29 cellular contexts compared by ENCODE assay signal in the genomic region with DNA sequence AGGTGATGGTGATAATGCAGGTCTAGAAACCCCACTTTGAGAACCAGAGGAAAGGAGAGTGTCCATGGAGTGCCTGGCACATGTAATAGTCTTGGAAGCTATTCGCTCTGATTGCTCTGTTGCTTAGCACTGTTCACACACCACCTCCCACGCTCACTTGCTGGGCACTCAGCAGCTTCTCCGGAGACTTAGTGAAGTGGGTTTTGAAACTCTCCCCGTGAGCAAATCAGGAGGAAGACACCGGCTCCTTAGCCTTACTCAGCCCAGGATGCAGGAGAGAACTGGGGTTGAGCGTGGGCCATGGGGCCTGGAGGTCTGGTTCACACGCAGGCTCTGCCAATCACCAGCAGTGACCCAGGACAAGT. TPM values are rescaled to one million over a fixed set of nuclear protein-coding genes. Genes with fewer than 3 reads are reported as not detected.
DNase-seq lines count a peak whose midpoint lies in the region; ATAC-seq and TF ChIP-seq lines count a peak whose summit lies in the region.
"Had no signal": no experiment of that assay in that cellular context is flagged by ENCODE, and none has a peak within 500 bp of the region (broad histone marks: within the 10 kb centered on the region; RNA-seq: fewer than 3 reads in every experiment).

No MANE protein-coding gene starts in this region.

- TF ChIP-seq CTCF in left ventricle myocardium inferior (IDR thresholded peaks at IDR 0.05; ENCODE audit: borderline replicate concordance): no peak
- TF ChIP-seq CTCF in OCI-LY1 (IDR thresholded peaks at IDR 0.05; ENCODE audit: low read length): no peak
- no peak for TF ChIP-seq CTCF in kidney epithelial cell (IDR thresholded peaks at IDR 0.05; ENCODE audit: insufficient read depth, low read length, poor library complexity, severe bottlenecking)

- peaks cover 6% of the 10 kb centered on the region for H3K27me3 ChIP-seq in left ventricle myocardium inferior (ENCODE audit: low read depth)
- H3K27me3 ChIP-seq in OCI-LY1 (ENCODE audit: insufficient read depth, low read length): no peaks in the 10 kb centered on the region
- no peaks in the 10 kb centered on the region for H3K27me3 ChIP-seq in kidney epithelial cell (ENCODE audit: control insufficient read depth, insufficient read depth, low read length)
- H3K27me3 ChIP-seq: adrenal gland, BE2C, SJCRH30, vagina had no signal

- no peak for DNase-seq in Right ventricle myocardium inferior (ENCODE audit: missing footprints)
- DNase-seq in left ventricle myocardium inferior: no peak
- DNase-seq in kidney epithelial cell (ENCODE audit: low read depth): peak; percentile 25
- DNase-seq in T-helper 2 cell: no peak
- no peak for DNase-seq in occipital lobe (lab: John Stamatoyannopoulos, UW)
- DNase-seq: 8988T; activated CD4-positive, alpha-beta memory T cell treated with anti-CD3 and anti-CD28 coated beads for 36 hours; activated gamma-delta T cell treated with Interleukin-2 at 50 U/mL for 16 hours; activated T-cell treated with anti-CD3 and anti-CD28 coated beads for 4 hours; Calu3; gastrocnemius medialis; HFFc6; mesenchymal stem cell; naive thymus-derived CD4-positive, alpha-beta T cell; NCI-H2171; NCI-H524 treated with DMSO at 0.1 percent for 48 hours; psoas muscle; SJCRH30; spleen; stimulated activated CD4-positive, alpha-beta T cell treated with anti-CD3 and anti-CD28 coated beads, Interleukin-4, amount 100 ng/mL, for 4 hours had no signal

- H3K4me1 ChIP-seq in left ventricle myocardium inferior (peaks cover 19% of the 10 kb centered on the region), OCI-LY1 (ENCODE audit: insufficient read depth, low read length, severe bottlenecking) (peaks cover 71% of the 10 kb centered on the region)
- H3K4me1 ChIP-seq: adrenal gland, gastrocnemius medialis, psoas muscle, spleen had no signal

- H3K9me2 ChIP-seq in OCI-LY1 (ENCODE audit: low read depth, low read length): no peaks in the 10 kb centered on the region

- no peak overlapping the region for H3K4me3 ChIP-seq in left ventricle myocardium inferior
- no peak overlapping the region for H3K4me3 ChIP-seq in OCI-LY1 (ENCODE audit: low read depth, low read length, poor library complexity, severe bottlenecking)
- H3K4me3 ChIP-seq in kidney epithelial cell (ENCODE audit: low read depth, low read length): no peak overlapping the region
- H3K4me3 ChIP-seq: adrenal gland, gastrocnemius medialis, psoas muscle, SJCRH30, spleen, vagina had no signal

- no peak overlapping the region for H3K27ac ChIP-seq in left ventricle myocardium inferior (replicated peaks)
- H3K27ac ChIP-seq in OCI-LY1 (ENCODE audit: low read depth, low read length, poor library complexity, severe bottlenecking): peak overlapping the region; percentile 63
- H3K27ac ChIP-seq: adrenal gland, epithelial cell of prostate, gastrocnemius medialis, psoas muscle, SJCRH30, spleen, vagina had no signal

- H3K9ac ChIP-seq in OCI-LY1 (ENCODE audit: low read length): no peak overlapping the region; the same call in 1 of the 2 replicates

- H4K20me1 ChIP-seq in OCI-LY1 (ENCODE audit: insufficient read depth, low read length): no peaks in the 10 kb centered on the region

- ATAC-seq in Right ventricle myocardium inferior (peak; percentile 3), HG02588 (IDR thresholded peaks at IDR 0.05; ENCODE audit: unreplicated experiment) (no peak)
- peak; percentile 14 for ATAC-seq in stimulated activated memory B cell treated with anti-CD40 and anti-IgM and Interleukin-4, amounts not matched to agents 10 μg/mL and 1 μg/mL and 100 μg/mL, for 72 hours
- ATAC-seq: gastrocnemius medialis; naive thymus-derived CD4-positive, alpha-beta T cell; psoas muscle had no signal

- H3K4me3 Mint-ChIP-seq in stimulated activated memory B cell treated with anti-CD40 and anti-IgM and Interleukin-4, amounts not matched to agents 10 μg/mL and 1 μg/mL and 100 μg/mL, for 72 hours: no peak overlapping the region
- H3K4me3 Mint-ChIP-seq: activated CD4-positive, alpha-beta memory T cell treated with anti-CD3 and anti-CD28 coated beads for 36 hours; HFFc6; naive thymus-derived CD4-positive, alpha-beta T cell had no signal

- H3F3A ChIP-seq in OCI-LY1 (ENCODE audit: insufficient read depth, low read length): no peaks in the 10 kb centered on the region

- no peak overlapping the region for H2AFZ ChIP-seq in OCI-LY1 (ENCODE audit: low read length)

- intact Hi-C loops in Right ventricle myocardium inferior (cut with DNase I) (no loop called here), left ventricle myocardium inferior (cut with micrococcal nuclease) (no loop called here)

- H3K9me3 Mint-ChIP-seq in stimulated activated memory B cell treated with anti-CD40 and anti-IgM and Interleukin-4, amounts not matched to agents 10 μg/mL and 1 μg/mL and 100 μg/mL, for 72 hours: peaks cover 14% of the 10 kb centered on the region
- H3K9me3 Mint-ChIP-seq: activated CD4-positive, alpha-beta memory T cell treated with anti-CD3 and anti-CD28 coated beads for 36 hours; HFFc6 had no signal

- H3K4me1 Mint-ChIP-seq in stimulated activated memory B cell treated with anti-CD40 and anti-IgM and Interleukin-4, amounts not matched to agents 10 μg/mL and 1 μg/mL and 100 μg/mL, for 72 hours: no peaks in the 10 kb centered on the region
- H3K4me1 Mint-ChIP-seq: naive thymus-derived CD4-positive, alpha-beta T cell had no signal

- no peaks in the 10 kb centered on the region for H3K9me3 ChIP-seq in left ventricle myocardium inferior (replicated peaks)
- H3K9me3 ChIP-seq in OCI-LY1 (ENCODE audit: low read length): peaks cover 5% of the 10 kb centered on the region; the same call in 1 of the 2 replicates
- H3K9me3 ChIP-seq: adrenal gland, gastrocnemius medialis, psoas muscle, vagina had no signal

- peaks cover 100% of the 10 kb centered on the region for H3K79me2 ChIP-seq in OCI-LY1 (ENCODE audit: insufficient read depth, low read length)

- H3K27me3 Mint-ChIP-seq in stimulated activated memory B cell treated with anti-CD40 and anti-IgM and Interleukin-4, amounts not matched to agents 10 μg/mL and 1 μg/mL and 100 μg/mL, for 72 hours: peaks cover 24% of the 10 kb centered on the region

- H3K36me3 ChIP-seq in left ventricle myocardium inferior (no peaks in the 10 kb centered on the region), OCI-LY1 (ENCODE audit: insufficient read depth, low read length) (peaks cover 93% of the 10 kb centered on the region), kidney epithelial cell (ENCODE audit: control insufficient read depth, insufficient read depth, low read length) (no peaks in the 10 kb centered on the region)
- H3K36me3 ChIP-seq: adrenal gland, BE2C, gastrocnemius medialis, SJCRH30, spleen, vagina had no signal

- no peak overlapping the region for H3K27ac Mint-ChIP-seq in stimulated activated memory B cell treated with anti-CD40 and anti-IgM and Interleukin-4, amounts not matched to agents 10 μg/mL and 1 μg/mL and 100 μg/mL, for 72 hours
- H3K27ac Mint-ChIP-seq: activated CD4-positive, alpha-beta memory T cell treated with anti-CD3 and anti-CD28 coated beads for 36 hours; HFFc6; naive thymus-derived CD4-positive, alpha-beta T cell had no signal

- H3K36me3 Mint-ChIP-seq in stimulated activated memory B cell treated with anti-CD40 and anti-IgM and Interleukin-4, amounts not matched to agents 10 μg/mL and 1 μg/mL and 100 μg/mL, for 72 hours: no peaks in the 10 kb centered on the region
- H3K36me3 Mint-ChIP-seq: activated CD4-positive, alpha-beta memory T cell treated with anti-CD3 and anti-CD28 coated beads for 36 hours had no signal

- peak overlapping the region; percentile 24; the same call in 1 of the 2 replicates for H3K4me2 ChIP-seq in OCI-LY1 (ENCODE audit: low read length)

RNA-seq across cellular contexts. Expression of a gene that starts 22.2 kb away (rescaled TPM):
- total RNA-seq in Right ventricle myocardium inferior (27.2 TPM), left ventricle myocardium inferior (19.9 TPM), kidney epithelial cell (21.8 and 30.5 TPM in 2 replicates), occipital lobe (8.7 TPM)
- total RNA-seq: activated CD4-positive, alpha-beta memory T cell treated with anti-CD3 and anti-CD28 coated beads for 36 hours; Calu3; dermis microvascular lymphatic vessel endothelial cell; HFFc6; naive thymus-derived CD4-positive, alpha-beta T cell; psoas muscle; T-helper 1 cell treated with Interleukin-12 subunit alpha and Interleukin-12 subunit beta and Interleukin-4 antibody, amounts not matched to agents 30 ng/mL and 1 ng/mL, for 36 hours had no signal
